8 cellular contexts compared by ENCODE assay signal in genomic region chr7:151248191-151249033, GRCh38. TPM values are rescaled to one million over a fixed set of nuclear protein-coding genes. Genes with fewer than 3 reads are reported as not detected.
DNase-seq lines count a peak whose midpoint lies in the region; ATAC-seq, FAIRE-seq and TF ChIP-seq lines count a peak whose summit lies in the region.

TSS of gene SMARCD3 (minus strand) at chr7:151248694. CDS start at chr7:151248562, 132 bp downstream.

- intact Hi-C loops in sigmoid colon (cut with DNase I) = loop anchor here (5.0 kb wide), 1 partner anchor 199 kb away; no protein-coding TSS in a partner anchor

- peak within 1 kb of the TSS; percentile 79 to 90 (median 89) for H3K4me3 Mint-ChIP-seq in immature natural killer cell

- peaks cover 20 to 24% (median 20%) of the 10 kb centered on the region in 3 donors for H3K27me3 Mint-ChIP-seq in immature natural killer cell (ENCODE audit: low read depth in 3 of 3)

- no peak for TF ChIP-seq EP300 in sigmoid colon (IDR thresholded peaks at IDR 0.05)

- H3K27me3 ChIP-seq in bronchial epithelial cell (ENCODE audit: control insufficient read depth, insufficient read depth, low read length) (peaks cover 8% of the 10 kb centered on the region), sigmoid colon (peaks cover 0 to 6% (median 2%) of the 10 kb centered on the region in 3 donors)

- H3K36me3 Mint-ChIP-seq in immature natural killer cell = no peaks in the 10 kb centered on the region

- peak within 1 kb of the TSS in 3 of 6 donors; percentile 44 to 81 (median 75) for H3K27ac Mint-ChIP-seq in immature natural killer cell

- TF ChIP-seq CTCF in bronchial epithelial cell (IDR thresholded peaks at IDR 0.05; ENCODE audit: insufficient read depth, low read length, severe bottlenecking) (no peak), sigmoid colon (IDR thresholded peaks at IDR 0.05) (no peak)

- TF ChIP-seq POLR2A in sigmoid colon (IDR thresholded peaks at IDR 0.05) = no peak

- no peaks in the 10 kb centered on the region for H3K9me3 Mint-ChIP-seq in immature natural killer cell

- no peak for DNase-seq in activated CD4-positive, CD25-positive, alpha-beta regulatory T cell (lab: John Stamatoyannopoulos, UW)
- DNase-seq in RPMI7951 (ENCODE audit: low read depth) (peak; percentile 64), bronchial epithelial cell (ENCODE audit: low read depth) (no peak), immature natural killer cell (peak; percentile 27 to 36 (median 34)), sigmoid colon (peak; percentile 80)

- peak within 1 kb of the TSS; percentile 93 to 95 (median 94) for H3K27ac ChIP-seq in sigmoid colon

- H3K36me3 ChIP-seq in bronchial epithelial cell (ENCODE audit: control insufficient read depth, insufficient read depth, low read length) (no peaks in the 10 kb centered on the region), sigmoid colon (no peaks in the 10 kb centered on the region)

- H3K4me1 ChIP-seq in sigmoid colon = peaks cover 0 to 93% (median 86%) of the 10 kb centered on the region in 4 donors

- H3K4me3 ChIP-seq in bronchial epithelial cell (ENCODE audit: low read depth, low read length) = peak within 1 kb of the TSS; percentile 46
- peak within 1 kb of the TSS; percentile 50 to 69 (median 68) for H3K4me3 ChIP-seq in sigmoid colon

- no peaks in the 10 kb centered on the region for H3K9me3 ChIP-seq in sigmoid colon

- peaks cover 43 to 49% of the 10 kb centered on the region in 2 donors for H3K4me1 Mint-ChIP-seq in immature natural killer cell

- FAIRE-seq in bronchial epithelial cell (lab: Jason Lieb, UNC) = no peak

- peak; percentile 39 to 44 for ATAC-seq in activated CD4-positive, CD25-positive, alpha-beta regulatory T cell treated with anti-CD3 and anti-CD28 coated beads, Interleukin-2, amount 50 U/mL, for 24 hours
- ATAC-seq in HG02884 (IDR thresholded peaks at IDR 0.05; ENCODE audit: unreplicated experiment) (no peak), HG02610 (IDR thresholded peaks at IDR 0.05; ENCODE audit: unreplicated experiment) (no peak)

- 1% methylated on average over 84 of the region's 84 CpGs for WGBS in sigmoid colon, 2 donors

RNA-seq across cellular contexts. Expression of gene SMARCD3, which starts in this region (rescaled TPM):
- 12.6 and 13.2 TPM in 2 replicates for total RNA-seq in RPMI7951 (2014; rRNA removed; shearing (Covaris generic))
- total RNA-seq in bronchial epithelial cell (2.1 and 4.9 TPM in 2 replicates), sigmoid colon (10 to 100 TPM; 38.8 to 63.1 (median 51.6) TPM)
- polyA plus RNA-seq in immature natural killer cell (1 to 10 TPM; 1.2 to 3.9 (median 2.6) TPM), sigmoid colon (10 to 100 TPM in 1 of 3 donors, 1 to 10 TPM in 2; 4.2 to 15.6 (median 9.5) TPM)

Comparison
In these comparisons a context has a peak if more than half of its experiments do, and no peak if none do; other contexts are left out.
1. ATAC-seq: peak in activated CD4-positive, CD25-positive, alpha-beta regulatory T cell treated with anti-CD3 and anti-CD28 coated beads, Interleukin-2, amount 50 U/mL, for 24 hours (2 of 2); none in HG02884 (single experiment) and HG02610 (single experiment).
2. DNase-seq: peak in RPMI7951 (single experiment), immature natural killer cell (3 of 3) and sigmoid colon (single experiment); none in activated CD4-positive, CD25-positive, alpha-beta regulatory T cell (0 of 4) and bronchial epithelial cell (single experiment).